Comparison of ENCODE assay signal across 22 cellular contexts in genomic region chr4:8493484-8493883, GRCh38. TPM values are rescaled to one million over a fixed set of nuclear protein-coding genes. Genes with fewer than 3 reads are reported as not detected.
A peak's percentile ranks its signal among the peaks of the same experiment; 100 is the strongest.
DNase-seq lines count a peak whose midpoint lies in the region; ATAC-seq, FAIRE-seq and TF ChIP-seq lines count a peak whose summit lies in the region.
"Had no signal": no experiment of that assay in that cellular context is flagged by ENCODE, and none has a peak within 500 bp of the region (broad histone marks: within the 10 kb centered on the region; RNA-seq: fewer than 3 reads in every experiment).

No MANE protein-coding gene starts in this region.

- H3K4me3 ChIP-seq in astrocyte (ENCODE audit: insufficient read depth, low read depth, low read length) = no peak overlapping the region
- H3K4me3 ChIP-seq in H1 (ENCODE audit: extremely low read depth in 1 of 4, insufficient read depth in 2 of 4, low read depth in 3 of 4, low read length in 4 of 4) = no peak overlapping the region
- H3K4me3 ChIP-seq: GM12878, HAP-1, K562 had no signal

- H3K79me2 ChIP-seq in H9 (ENCODE audit: insufficient read depth, low read length) (no peaks in the 10 kb centered on the region), astrocyte (ENCODE audit: insufficient read depth, low read length) (no peaks in the 10 kb centered on the region), H1 (ENCODE audit: control insufficient read depth in 1 of 2, insufficient read depth in 2 of 2, low read length in 2 of 2) (no peaks in the 10 kb centered on the region)

- H4K5ac ChIP-seq in H9 (ENCODE audit: insufficient read length, low read depth, low read length) = no peak overlapping the region
- no peak overlapping the region for H4K5ac ChIP-seq in H1 (ENCODE audit: insufficient read length, low read depth, low read length)

- peak overlapping the region; percentile 77 for H2AK5ac ChIP-seq in H9 (ENCODE audit: insufficient read length, low read length)
- H2AK5ac ChIP-seq in H1 (ENCODE audit: low read depth, low read length) = no peak overlapping the region; the same call in 1 of the 2 replicates

- H2BK5ac ChIP-seq in H9 (ENCODE audit: insufficient read length, low read length) (no peak overlapping the region), H1 (ENCODE audit: low read depth, low read length) (peak overlapping the region; percentile 46; the same call in 1 of the 2 replicates)

- TF ChIP-seq RAD21 in H1 (IDR thresholded peaks at IDR 0.05 in 1 of 2, conservative IDR thresholded peaks at IDR 0.05 in 1 of 2; ENCODE audit: low read depth in 2 of 2, low read length in 2 of 2) = no peak

- H3K9me3 ChIP-seq in H9 (ENCODE audit: control insufficient read depth, low read depth, low read length) (peaks cover 6% of the 10 kb centered on the region), astrocyte (ENCODE audit: insufficient read depth, low read depth, low read length) (no peaks in the 10 kb centered on the region), H1 (ENCODE audit: insufficient read depth in 2 of 2, low read depth in 1 of 2, low read length in 1 of 2) (peaks cover 8 to 12% of the 10 kb centered on the region in 2 experiments; a peak in 3 of 4 replicates)
- H3K9me3 ChIP-seq: BE2C, HAP-1 had no signal

- H2BK120ac ChIP-seq in H9 (ENCODE audit: low read depth, low read length, poor library complexity, severe bottlenecking) (no peak overlapping the region), H1 (replicated peaks; ENCODE audit: low read depth, low read length) (no peak overlapping the region)

- no peak for ATAC-seq in HG03025 (IDR thresholded peaks at IDR 0.05; ENCODE audit: low FRiP score, unreplicated experiment)
- ATAC-seq: GM12878, K562 had no signal

- WGBS in H9 (ENCODE audit: extremely low coverage, insufficient read length, low lambda C conversion rate) = no CpG with 5 or more reads among the region's 11 CpGs
- WGBS in H1 (ENCODE audit: extremely low coverage in 1 of 2, insufficient coverage in 1 of 2, insufficient read length in 1 of 2, insufficient replicate concordance in 2 of 2, low coverage in 1 of 2, low lambda C conversion rate in 2 of 2, missing lambda C conversion rate in 1 of 2), 2 experiments = 68% methylated on average over 11 of the region's 11 CpGs; no CpG with 5 or more reads in 1 of the 2 experiments

- TF ChIP-seq CTCF in H9 (conservative IDR thresholded peaks at IDR 0.05) (no peak), astrocyte (IDR thresholded peaks at IDR 0.05; ENCODE audit: insufficient read depth, low read depth, low read length) (no peak), H1 (IDR thresholded peaks at IDR 0.05; ENCODE audit: control extremely low read depth in 1 of 3, insufficient read depth in 1 of 3, low read depth in 1 of 3, low read length in 3 of 3) (no peak)

- H3K27me3 Mint-ChIP-seq in H9 (ENCODE audit: low read depth) (no peaks in the 10 kb centered on the region), astrocyte (ENCODE audit: low read depth, unreplicated experiment) (peaks cover 13% of the 10 kb centered on the region)
- H3K27me3 Mint-ChIP-seq: CD4-positive, CD25-positive, alpha-beta regulatory T cell; CD8-positive, alpha-beta memory T cell had no signal

- H2BK20ac ChIP-seq in H9 (ENCODE audit: low read depth, low read length, poor library complexity, severe bottlenecking) = no peak overlapping the region
- peak overlapping the region; percentile 51; the same call in 1 of the 2 replicates for H2BK20ac ChIP-seq in H1 (ENCODE audit: low read length)

- H3K4me2 ChIP-seq in H9 (ENCODE audit: insufficient read depth, insufficient read length, low read length) = peak overlapping the region; percentile 3
- H3K4me2 ChIP-seq in astrocyte (ENCODE audit: low read length) = no peak overlapping the region
- no peak overlapping the region for H3K4me2 ChIP-seq in H1 (ENCODE audit: insufficient read depth in 1 of 2, low read depth in 2 of 2, low read length in 2 of 2)

- no peak overlapping the region for H3T11ph ChIP-seq in H9 (ENCODE audit: low read length)

- H3K36me3 Mint-ChIP-seq in H9 (ENCODE audit: insufficient read depth in 1 of 3, low read depth in 3 of 3) (peaks cover 29 to 36% (median 35%) of the 10 kb centered on the region in 3 experiments), astrocyte (ENCODE audit: low read depth, unreplicated experiment) (peaks cover 18% of the 10 kb centered on the region)

- H3K23ac ChIP-seq in H9 (ENCODE audit: insufficient read length, low read depth, low read length) (no peak overlapping the region), H1 (ENCODE audit: insufficient read length) (no peak overlapping the region)

- peak overlapping the region; percentile 21 for H3K56ac ChIP-seq in H9 (ENCODE audit: insufficient read length, low read depth, low read length)
- H3K56ac ChIP-seq in H1 (replicated peaks; ENCODE audit: insufficient read length, low read depth, low read length) = no peak overlapping the region

- TF ChIP-seq EP300 in H1 (IDR thresholded peaks at IDR 0.05; ENCODE audit: borderline replicate concordance in 1 of 2, low read depth in 2 of 2, low read length in 2 of 2) = no peak

- H2BK12ac ChIP-seq in H9 (ENCODE audit: insufficient read length, low read depth, low read length) (peak overlapping the region; percentile 89), H1 (ENCODE audit: low read depth, low read length) (0 out of 2 replicates have a peak overlapping the region, but pooled peaks have one; percentile 50)

- H3K4me1 ChIP-seq in H9 (ENCODE audit: insufficient read depth, low read length) = peaks cover 4% of the 10 kb centered on the region; the same call in 1 of the 2 replicates
- H3K4me1 ChIP-seq in astrocyte (ENCODE audit: insufficient read depth, low read length) = no peaks in the 10 kb centered on the region
- peaks cover 0 to 15% (median 4%) of the 10 kb centered on the region in 4 experiments; a peak in 6 of 7 replicates for H3K4me1 ChIP-seq in H1 (replicated peaks in 1 of 4; ENCODE audit: control insufficient read depth in 3 of 4, insufficient read depth in 4 of 4, low read length in 3 of 4)
- H3K4me1 ChIP-seq: BE2C had no signal

- H4K91ac ChIP-seq in H9 (ENCODE audit: insufficient read length, low read depth, low read length) (peak overlapping the region; percentile 66), H1 (replicated peaks; ENCODE audit: insufficient read length, low read length) (peak overlapping the region; percentile 39)

- FAIRE-seq in astrocyte (lab: Jason Lieb, UNC) (no peak), H1 (lab: Jason Lieb, UNC) (no peak)
- FAIRE-seq: GM12878, K562 had no signal

- CTCF ChIA-PET in H1 (lab: Charles Lee; ENCODE audit: partially characterized antibody) = interaction anchor here (1.0 to 4.5 kb wide), 12 partner anchors 11 to 114 kb away, joined by 3 to 22 read pairs (median 5); partner anchors contain the start of gene CPZ

- intact Hi-C loops in posterior vena cava (cut with DNase I) = no loop called here

- H4K20me1 ChIP-seq in H9 (ENCODE audit: control insufficient read depth, insufficient read depth, insufficient read length) = no peaks in the 10 kb centered on the region
- no peaks in the 10 kb centered on the region for H4K20me1 ChIP-seq in astrocyte (ENCODE audit: insufficient read depth, low read length)
- no peaks in the 10 kb centered on the region for H4K20me1 ChIP-seq in H1 (replicated peaks in 1 of 2; ENCODE audit: control insufficient read depth in 1 of 2, insufficient read depth in 2 of 2, low read length in 2 of 2)

- H3K23me2 ChIP-seq in H9 (ENCODE audit: insufficient read length, low read depth, low read length, poor library complexity, severe bottlenecking) (peaks cover 2% of the 10 kb centered on the region), H1 (ENCODE audit: low read depth, low read length) (no peaks in the 10 kb centered on the region)

- H3K27ac Mint-ChIP-seq in H9 = peak overlapping the region; percentile 55 to 93 (median 69)
- peak overlapping the region; percentile 3 for H3K27ac Mint-ChIP-seq in astrocyte (ENCODE audit: unreplicated experiment)
- H3K27ac Mint-ChIP-seq: CD4-positive, CD25-positive, alpha-beta regulatory T cell had no signal

- no peak overlapping the region for H3K18ac ChIP-seq in H9 (ENCODE audit: insufficient read length, low read depth, low read length)
- H3K18ac ChIP-seq in H1 (ENCODE audit: extremely low read depth, low read length) = no peak overlapping the region

- no peak for TF ChIP-seq POLR2A in H1 (IDR thresholded peaks at IDR 0.05; ENCODE audit: control extremely low read depth in 1 of 2, low read depth in 2 of 2, low read length in 2 of 2)

- H3K4ac ChIP-seq in H9 (ENCODE audit: low read depth, low read length) (no peak overlapping the region), H1 (replicated peaks; ENCODE audit: insufficient read length, low read depth, low read length) (no peak overlapping the region)

- DNase-seq in H9 = no peak
- no peak for DNase-seq in astrocyte (ENCODE audit: low read depth)
- DNase-seq in H1 (ENCODE audit: low read depth in 1 of 2, low spot score in 2 of 2) = no peak
- peak; percentile 19 for DNase-seq in posterior vena cava (ENCODE audit: low spot score)
- DNase-seq in NCI-H1436 treated with DMSO at 0.1 percent for 48 hours (lab: John Stamatoyannopoulos, UW) = no peak
- no peak for DNase-seq in SIG-M5 treated with dmso at 0.1 percent for 504 hours (lab: John Stamatoyannopoulos, UW; ENCODE audit: unreplicated experiment)
- DNase-seq: ACHN; BE2C; C1 segment of cervical spinal cord; CD4-positive, CD25-positive, alpha-beta regulatory T cell; CD8-positive, alpha-beta memory T cell; COR-L47; DMS 273 treated with DMSO at 0.1 percent for 48 hours; DMS53; DND-41; EL; GOT3; IMR-90 had no signal

- H2AFZ ChIP-seq in H9 (ENCODE audit: low read length) = no peak overlapping the region
- H2AFZ ChIP-seq in astrocyte (ENCODE audit: low read depth, low read length) = no peak overlapping the region
- H2AFZ ChIP-seq in H1 (ENCODE audit: low read length) = no peak overlapping the region

- peaks cover 56 to 65% of the 10 kb centered on the region in 2 experiments for H3K4me1 Mint-ChIP-seq in H9
- no peaks in the 10 kb centered on the region for H3K4me1 Mint-ChIP-seq in astrocyte (ENCODE audit: low read depth, unreplicated experiment)
- H3K4me1 Mint-ChIP-seq: CD8-positive, alpha-beta memory T cell had no signal

- H3K36me3 ChIP-seq in astrocyte (ENCODE audit: insufficient read depth, low read length) (no peaks in the 10 kb centered on the region), H1 (ENCODE audit: control insufficient read depth in 2 of 4, insufficient read depth in 4 of 4, low read length in 3 of 4) (peaks cover 0 to 5% (median 2%) of the 10 kb centered on the region in 4 experiments; a peak in 1 of 8 replicates)
- H3K36me3 ChIP-seq: BE2C, HAP-1 had no signal

- H3K14ac ChIP-seq in H9 (ENCODE audit: insufficient read depth, low read length) (0 out of 2 replicates have a peak overlapping the region, but pooled peaks have one; percentile 12), H1 (ENCODE audit: insufficient read length) (no peak overlapping the region)

- peak overlapping the region in 1 of 2 experiments; percentile 17; a peak in 2 of 5 replicates for H3K4me3 Mint-ChIP-seq in H9
- no peak overlapping the region for H3K4me3 Mint-ChIP-seq in astrocyte (ENCODE audit: unreplicated experiment)
- H3K4me3 Mint-ChIP-seq: CD4-positive, CD25-positive, alpha-beta regulatory T cell; CD8-positive, alpha-beta memory T cell had no signal

- H4K8ac ChIP-seq in H9 (replicated peaks; ENCODE audit: insufficient read length, low read depth, low read length) (peak overlapping the region; percentile 97), H1 (ENCODE audit: extremely low read depth, insufficient read depth, low read length) (no peak overlapping the region)

- H3K27me3 ChIP-seq in H9 (ENCODE audit: insufficient read depth, low read length) (no peaks in the 10 kb centered on the region), astrocyte (ENCODE audit: insufficient read depth, low read length) (peaks cover 4% of the 10 kb centered on the region), H1 (replicated peaks in 1 of 4; ENCODE audit: control insufficient read depth in 3 of 4, extremely low read depth in 1 of 4, insufficient read depth in 3 of 4, low read length in 3 of 4) (no peaks in the 10 kb centered on the region)
- H3K27me3 ChIP-seq: BE2C had no signal

- no peak overlapping the region for H3K9ac ChIP-seq in H9 (ENCODE audit: extremely low read depth, insufficient read length, low read length)
- H3K9ac ChIP-seq in astrocyte (ENCODE audit: low read length) = no peak overlapping the region
- no peak overlapping the region for H3K9ac ChIP-seq in H1 (replicated peaks in 1 of 4; ENCODE audit: extremely low read depth in 1 of 4, low read depth in 3 of 4, low read length in 3 of 4)

- H2BK15ac ChIP-seq in H9 (ENCODE audit: low read depth, low read length) = no peak overlapping the region
- H2BK15ac ChIP-seq in H1 (ENCODE audit: low read length) = 0 out of 2 replicates have a peak overlapping the region, but pooled peaks have one; percentile 67

- POLR2A ChIA-PET in H1 (lab: Charles Lee; ENCODE audit: partially characterized antibody) = interaction anchor here (0.7 to 1.8 kb wide), 5 partner anchors 11 to 75 kb away, joined by 3 to 8 read pairs (median 3); no protein-coding TSS in a partner anchor

- H3K79me1 ChIP-seq in H9 (ENCODE audit: insufficient read depth, low read depth, low read length, poor library complexity, severe bottlenecking) (no peaks in the 10 kb centered on the region), H1 (ENCODE audit: low read depth, low read length) (no peaks in the 10 kb centered on the region)

- H3K9me3 Mint-ChIP-seq in H9 (peaks cover 26 to 31% of the 10 kb centered on the region in 2 experiments), astrocyte (ENCODE audit: unreplicated experiment) (peaks cover 3% of the 10 kb centered on the region)

- H3K27ac ChIP-seq in H9 (ENCODE audit: insufficient read length, low read depth, low read length) (peak overlapping the region; percentile 93), astrocyte (ENCODE audit: low read depth, low read length) (no peak overlapping the region), H1 (ENCODE audit: low read depth, low read length) (no peak overlapping the region)

RNA-seq across cellular contexts. Expression of gene TRMT44, which starts 52.9 kb away (rescaled TPM):
- total RNA-seq in H9 (2021) (22.8 and 28.3 TPM in 2 replicates), astrocyte (12.2 and 18.0 TPM in 2 replicates), posterior vena cava (10 to 100 TPM; 14.2 to 15.5 TPM)
- total RNA-seq in H1 (2021; fragmentation: NEBNext Ultra II Directional; extraction: Animal tissue kit (Norgen Biotek cat#: 25700)) = 20.1 and 23.9 TPM in 2 replicates
- polyA plus RNA-seq in H1 (2011; rRNA removed) = 8.6 and 11.6 TPM in 2 replicates
- 10.6 TPM for polyA plus RNA-seq in H1 (2011; cell fraction: cytosol; rRNA removed)
- polyA plus RNA-seq in H1 (2011; cell fraction: nucleus; rRNA removed) = 37.2 TPM
- polyA plus RNA-seq in H1 (2012, experiment 1 of 2) = 9.3 to 14.4 TPM (median 11.8 TPM) in 4 replicates
- polyA plus RNA-seq in H1 (2012, experiment 2 of 2) = 5.4 TPM
- 7.4 TPM for polyA plus RNA-seq in H1 (2013, experiment 1 of 2)
- polyA plus RNA-seq in H1 (2013, experiment 2 of 2) = 7.0 TPM
- polyA minus RNA-seq in H1 (2011; rRNA and poly(A)+ RNA removed) = 14.1 and 18.0 TPM in 2 replicates
- polyA minus RNA-seq in H1 (2011; cell fraction: cytosol; rRNA and poly(A)+ RNA removed) = 19.2 TPM
- polyA minus RNA-seq in H1 (2011; cell fraction: nucleus; rRNA and poly(A)+ RNA removed) = 52.7 TPM

RNA-seq across cellular contexts. Expression of gene ACOX3, which starts 53.0 kb away (rescaled TPM):
- total RNA-seq in H9 (2021) (13.1 and 13.8 TPM in 2 replicates), astrocyte (45.6 and 54.6 TPM in 2 replicates), posterior vena cava (10 to 100 TPM; 29.7 to 36.8 TPM)
- 9.9 and 10.2 TPM in 2 replicates for total RNA-seq in H1 (2021; fragmentation: NEBNext Ultra II Directional; extraction: Animal tissue kit (Norgen Biotek cat#: 25700))
- 2.5 and 4.3 TPM in 2 replicates for polyA plus RNA-seq in H1 (2011; rRNA removed)
- polyA plus RNA-seq in H1 (2011; cell fraction: cytosol; rRNA removed) = 3.5 TPM
- 4.9 TPM for polyA plus RNA-seq in H1 (2011; cell fraction: nucleus; rRNA removed)
- polyA plus RNA-seq in H1 (2012, experiment 1 of 2) = 5.7 to 10.4 TPM (median 7.9 TPM) in 4 replicates
- polyA plus RNA-seq in H1 (2012, experiment 2 of 2) = 8.1 TPM
- polyA plus RNA-seq in H1 (2013, experiment 1 of 2) = 6.0 TPM
- polyA plus RNA-seq in H1 (2013, experiment 2 of 2) = 5.7 TPM
- polyA minus RNA-seq in H1 (2011; rRNA and poly(A)+ RNA removed) = 5.4 and 9.0 TPM in 2 replicates
- 2.1 TPM for polyA minus RNA-seq in H1 (2011; cell fraction: cytosol; rRNA and poly(A)+ RNA removed)
- polyA minus RNA-seq in H1 (2011; cell fraction: nucleus; rRNA and poly(A)+ RNA removed) = 5.4 TPM
